ENCODE assay signal across 1 cellular context in the genomic region with DNA sequence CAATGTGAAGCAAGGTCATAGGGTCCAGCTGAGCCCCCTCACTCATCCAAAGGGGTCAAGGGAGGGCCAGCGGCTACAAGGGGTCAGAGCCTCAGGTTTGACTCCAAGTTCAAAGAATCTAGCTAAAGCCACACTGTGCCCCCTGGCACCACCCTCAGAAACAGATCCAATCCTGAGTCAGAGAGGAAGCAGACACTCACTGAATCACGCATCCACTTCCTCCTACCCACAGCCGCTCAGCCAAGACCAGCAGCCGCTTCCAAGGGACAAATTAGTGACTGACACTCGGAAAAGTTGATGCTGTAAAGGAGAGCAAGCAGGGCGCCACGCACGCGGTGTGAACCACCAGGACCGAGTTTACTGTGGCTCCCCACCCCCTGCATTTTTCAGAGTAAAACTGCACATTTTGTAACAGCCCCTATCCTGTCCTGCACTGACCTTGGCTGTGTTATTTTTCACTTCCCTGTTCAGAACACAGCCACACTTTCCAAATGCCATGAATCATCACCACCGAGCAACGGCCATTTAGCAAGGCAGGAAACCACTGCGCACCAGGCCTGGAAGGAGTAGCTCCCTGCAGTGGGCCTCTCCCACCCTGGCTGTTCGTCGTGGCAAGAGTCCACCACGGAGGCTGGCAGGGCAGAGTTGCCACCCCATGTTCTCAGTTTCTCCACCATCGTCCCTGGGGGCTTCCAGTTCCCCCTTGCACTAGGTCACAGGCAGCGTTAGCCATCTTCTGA.
TF ChIP-seq lines count a peak whose summit lies in the region.

No MANE protein-coding gene starts in this region.

TF ChIP-seq in K562, 482 proteins besides CTCF, POLR2A, EP300 and RAD21 (continued from another document and continues in another):
- TF ChIP-seq BRD4 (IDR thresholded peaks at IDR 0.05), result 0 out of 2 replicates have a peak, but pooled peaks have one; percentile 38
- no peak for TF ChIP-seq ZNF696 (CRISPR knock-in tag; conservative IDR thresholded peaks at IDR 0.05)
- peak; percentile 86 for TF ChIP-seq RNF2 (IDR thresholded peaks at IDR 0.05)
- peak; percentile 55 for TF ChIP-seq MEIS2 (IDR thresholded peaks at IDR 0.05; ENCODE audit: partially characterized antibody)
- TF ChIP-seq, protein P1, sequence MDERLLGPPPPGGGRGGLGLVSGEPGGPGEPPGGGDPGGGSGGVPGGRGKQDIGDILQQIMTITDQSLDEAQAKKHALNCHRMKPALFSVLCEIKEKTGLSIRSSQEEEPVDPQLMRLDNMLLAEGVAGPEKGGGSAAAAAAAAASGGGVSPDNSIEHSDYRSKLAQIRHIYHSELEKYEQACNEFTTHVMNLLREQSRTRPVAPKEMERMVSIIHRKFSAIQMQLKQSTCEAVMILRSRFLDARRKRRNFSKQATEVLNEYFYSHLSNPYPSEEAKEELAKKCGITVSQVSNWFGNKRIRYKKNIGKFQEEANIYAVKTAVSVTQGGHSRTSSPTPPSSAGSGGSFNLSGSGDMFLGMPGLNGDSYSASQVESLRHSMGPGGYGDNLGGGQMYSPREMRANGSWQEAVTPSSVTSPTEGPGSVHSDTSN (CRISPR knock-in tag; IDR thresholded peaks at IDR 0.05; ENCODE audit: low read depth), result no peak
- TF ChIP-seq, protein P1 (tag; conservative IDR thresholded peaks at IDR 0.05; ENCODE audit: low read depth), result peak; percentile 68
- TF ChIP-seq ZNF445 (CRISPR knock-in tag; IDR thresholded peaks at IDR 0.05; ENCODE audit: low read depth), result peak; percentile 81
- TF ChIP-seq MYBL2 (IDR thresholded peaks at IDR 0.05; ENCODE audit: low read depth), result no peak
- no peak for TF ChIP-seq MYBL2 (CRISPR knock-in tag; IDR thresholded peaks at IDR 0.05; ENCODE audit: borderline replicate concordance)
- TF ChIP-seq ADNP (tag; IDR thresholded peaks at IDR 0.05), result no peak; the same call in 1 of the 2 replicates
- TF ChIP-seq, protein P2, sequence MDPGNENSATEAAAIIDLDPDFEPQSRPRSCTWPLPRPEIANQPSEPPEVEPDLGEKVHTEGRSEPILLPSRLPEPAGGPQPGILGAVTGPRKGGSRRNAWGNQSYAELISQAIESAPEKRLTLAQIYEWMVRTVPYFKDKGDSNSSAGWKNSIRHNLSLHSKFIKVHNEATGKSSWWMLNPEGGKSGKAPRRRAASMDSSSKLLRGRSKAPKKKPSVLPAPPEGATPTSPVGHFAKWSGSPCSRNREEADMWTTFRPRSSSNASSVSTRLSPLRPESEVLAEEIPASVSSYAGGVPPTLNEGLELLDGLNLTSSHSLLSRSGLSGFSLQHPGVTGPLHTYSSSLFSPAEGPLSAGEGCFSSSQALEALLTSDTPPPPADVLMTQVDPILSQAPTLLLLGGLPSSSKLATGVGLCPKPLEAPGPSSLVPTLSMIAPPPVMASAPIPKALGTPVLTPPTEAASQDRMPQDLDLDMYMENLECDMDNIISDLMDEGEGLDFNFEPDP (CRISPR knock-in tag; IDR thresholded peaks at IDR 0.05), result no peak
- no peak for TF ChIP-seq SMARCB1 (IDR thresholded peaks at IDR 0.05; ENCODE audit: insufficient read length, low read depth)
- TF ChIP-seq ZNF444 (CRISPR knock-in tag; IDR thresholded peaks at IDR 0.05), result 0 out of 2 replicates have a peak, but pooled peaks have one; percentile 47
- 0 out of 2 replicates have a peak, but pooled peaks have one; percentile 11 for TF ChIP-seq GATAD2A (IDR thresholded peaks at IDR 0.05)
- TF ChIP-seq TFE3 (CRISPR knock-in tag; IDR thresholded peaks at IDR 0.05), result 0 out of 2 replicates have a peak, but pooled peaks have one; percentile 13
- peak; percentile 48; the same call in 1 of the 2 replicates for TF ChIP-seq ELF1 (tag; IDR thresholded peaks at IDR 0.05)
- no peak for TF ChIP-seq BRD9 (IDR thresholded peaks at IDR 0.05; ENCODE audit: low read depth, partially characterized antibody)
- no peak for TF ChIP-seq ZNF282 (CRISPR knock-in tag; IDR thresholded peaks at IDR 0.05)
- peak; percentile 74 for TF ChIP-seq HIVEP1 (CRISPR knock-in tag; IDR thresholded peaks at IDR 0.05)
- TF ChIP-seq SPI1 (IDR thresholded peaks at IDR 0.05; ENCODE audit: borderline replicate concordance, low read depth, low read length), result peak; percentile 85
- peak; percentile 12; the same call in 1 of the 2 replicates for TF ChIP-seq TEAD4 (IDR thresholded peaks at IDR 0.05; ENCODE audit: low read length)
- TF ChIP-seq TEAD4 (CRISPR knock-in tag; IDR thresholded peaks at IDR 0.05; ENCODE audit: borderline replicate concordance), result no peak
- TF ChIP-seq, protein P3, sequence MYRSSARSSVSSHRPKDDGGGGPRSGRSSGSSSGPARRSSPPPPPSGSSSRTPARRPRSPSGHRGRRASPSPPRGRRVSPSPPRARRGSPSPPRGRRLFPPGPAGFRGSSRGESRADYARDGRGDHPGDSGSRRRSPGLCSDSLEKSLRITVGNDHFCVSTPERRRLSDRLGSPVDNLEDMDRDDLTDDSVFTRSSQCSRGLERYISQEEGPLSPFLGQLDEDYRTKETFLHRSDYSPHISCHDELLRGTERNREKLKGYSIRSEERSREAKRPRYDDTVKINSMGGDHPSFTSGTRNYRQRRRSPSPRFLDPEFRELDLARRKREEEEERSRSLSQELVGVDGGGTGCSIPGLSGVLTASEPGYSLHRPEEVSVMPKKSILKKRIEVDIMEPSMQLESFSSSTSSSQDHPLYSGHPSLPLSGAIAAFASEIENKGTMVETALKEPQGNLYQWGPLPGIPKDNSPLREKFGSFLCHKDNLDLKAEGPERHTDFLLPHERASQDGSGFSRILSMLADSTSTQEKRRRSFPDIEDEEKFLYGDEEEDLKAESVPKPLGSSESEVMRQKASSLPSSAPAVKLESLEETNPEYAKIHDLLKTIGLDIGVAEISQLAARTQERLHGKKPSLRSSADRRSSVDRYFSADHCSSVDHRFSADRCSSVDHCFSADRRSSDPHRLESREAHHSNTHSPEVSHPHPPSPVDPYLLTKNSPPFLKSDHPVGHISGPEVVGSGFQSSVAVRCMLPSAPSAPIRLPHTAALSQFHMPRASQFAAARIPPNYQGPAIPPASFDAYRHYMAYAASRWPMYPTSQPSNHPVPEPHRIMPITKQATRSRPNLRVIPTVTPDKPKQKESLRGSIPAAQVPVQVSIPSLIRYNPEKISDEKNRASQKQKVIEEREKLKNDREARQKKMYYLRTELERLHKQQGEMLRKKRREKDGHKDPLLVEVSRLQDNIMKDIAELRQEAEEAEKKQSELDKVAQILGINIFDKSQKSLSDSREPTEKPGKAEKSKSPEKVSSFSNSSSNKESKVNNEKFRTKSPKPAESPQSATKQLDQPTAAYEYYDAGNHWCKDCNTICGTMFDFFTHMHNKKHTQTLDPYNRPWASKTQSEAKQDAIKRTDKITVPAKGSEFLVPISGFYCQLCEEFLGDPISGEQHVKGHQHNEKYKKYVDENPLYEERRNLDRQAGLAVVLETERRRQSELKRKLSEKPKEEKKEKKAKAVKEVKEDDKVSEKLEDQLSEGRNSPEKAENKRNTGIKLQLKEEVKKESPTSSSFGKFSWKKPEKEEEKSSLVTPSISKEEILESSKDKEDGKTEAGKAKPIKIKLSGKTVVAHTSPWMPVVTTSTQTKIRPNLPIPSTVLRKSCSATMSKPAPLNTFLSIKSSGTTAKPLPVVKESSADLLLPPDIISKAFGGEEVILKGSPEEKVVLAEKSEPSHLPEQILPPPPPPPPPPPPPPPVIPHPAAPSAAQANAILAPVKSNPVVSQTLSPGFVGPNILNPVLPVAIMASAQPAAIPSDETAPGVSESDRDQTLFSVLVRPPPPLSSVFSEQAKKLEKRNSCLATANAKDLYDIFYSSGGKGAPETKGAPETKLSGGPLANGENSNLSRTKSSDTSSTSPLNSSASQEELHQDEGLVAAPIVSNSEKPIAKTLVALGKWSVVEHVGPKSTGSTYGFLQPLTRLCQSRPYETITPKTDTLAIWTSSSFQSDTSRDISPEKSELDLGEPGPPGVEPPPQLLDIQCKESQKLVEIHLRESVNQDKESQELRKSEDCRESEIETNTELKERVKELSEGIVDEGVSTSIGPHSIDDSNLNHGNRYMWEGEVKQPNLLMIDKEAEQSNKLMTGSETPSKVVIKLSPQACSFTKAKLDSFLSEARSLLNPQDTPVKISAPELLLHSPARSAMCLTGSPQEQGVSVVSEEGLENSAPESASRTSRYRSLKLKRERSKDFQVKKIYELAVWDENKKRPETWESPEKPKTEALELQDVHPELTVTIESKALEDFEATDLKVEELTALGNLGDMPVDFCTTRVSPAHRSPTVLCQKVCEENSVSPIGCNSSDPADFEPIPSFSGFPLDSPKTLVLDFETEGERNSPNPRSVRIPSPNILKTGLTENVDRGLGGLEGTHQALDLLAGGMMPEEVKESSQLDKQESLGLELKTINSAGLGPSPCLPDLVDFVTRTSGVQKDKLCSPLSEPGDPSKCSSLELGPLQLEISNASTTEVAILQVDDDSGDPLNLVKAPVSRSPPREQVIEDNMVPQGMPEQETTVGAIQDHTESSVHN (IDR thresholded peaks at IDR 0.05; ENCODE audit: borderline replicate concordance in 1 of 2, low read depth in 1 of 2), result no peak
- TF ChIP-seq ZNF140 (CRISPR knock-in tag; IDR thresholded peaks at IDR 0.05), result 0 out of 2 replicates have a peak, but pooled peaks have one; percentile 32
- no peak for TF ChIP-seq ID3 (CRISPR knock-in tag; IDR thresholded peaks at IDR 0.05)
- peak; percentile 89 for TF ChIP-seq ID3 (tag; IDR thresholded peaks at IDR 0.05)
- TF ChIP-seq, protein P4, sequence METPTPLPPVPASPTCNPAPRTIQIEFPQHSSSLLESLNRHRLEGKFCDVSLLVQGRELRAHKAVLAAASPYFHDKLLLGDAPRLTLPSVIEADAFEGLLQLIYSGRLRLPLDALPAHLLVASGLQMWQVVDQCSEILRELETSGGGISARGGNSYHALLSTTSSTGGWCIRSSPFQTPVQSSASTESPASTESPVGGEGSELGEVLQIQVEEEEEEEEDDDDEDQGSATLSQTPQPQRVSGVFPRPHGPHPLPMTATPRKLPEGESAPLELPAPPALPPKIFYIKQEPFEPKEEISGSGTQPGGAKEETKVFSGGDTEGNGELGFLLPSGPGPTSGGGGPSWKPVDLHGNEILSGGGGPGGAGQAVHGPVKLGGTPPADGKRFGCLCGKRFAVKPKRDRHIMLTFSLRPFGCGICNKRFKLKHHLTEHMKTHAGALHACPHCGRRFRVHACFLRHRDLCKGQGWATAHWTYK (CRISPR knock-in tag; IDR thresholded peaks at IDR 0.05), result peak; percentile 65
- peak; percentile 72 for TF ChIP-seq ZBTB17 (CRISPR knock-in tag; IDR thresholded peaks at IDR 0.05)
- peak; percentile 88 for TF ChIP-seq MAX (CRISPR knock-in tag; IDR thresholded peaks at IDR 0.05)
- TF ChIP-seq FOS (IDR thresholded peaks at IDR 0.05; ENCODE audit: extremely low read depth, insufficient read length), result peak; percentile 31
- TF ChIP-seq, protein P5, sequence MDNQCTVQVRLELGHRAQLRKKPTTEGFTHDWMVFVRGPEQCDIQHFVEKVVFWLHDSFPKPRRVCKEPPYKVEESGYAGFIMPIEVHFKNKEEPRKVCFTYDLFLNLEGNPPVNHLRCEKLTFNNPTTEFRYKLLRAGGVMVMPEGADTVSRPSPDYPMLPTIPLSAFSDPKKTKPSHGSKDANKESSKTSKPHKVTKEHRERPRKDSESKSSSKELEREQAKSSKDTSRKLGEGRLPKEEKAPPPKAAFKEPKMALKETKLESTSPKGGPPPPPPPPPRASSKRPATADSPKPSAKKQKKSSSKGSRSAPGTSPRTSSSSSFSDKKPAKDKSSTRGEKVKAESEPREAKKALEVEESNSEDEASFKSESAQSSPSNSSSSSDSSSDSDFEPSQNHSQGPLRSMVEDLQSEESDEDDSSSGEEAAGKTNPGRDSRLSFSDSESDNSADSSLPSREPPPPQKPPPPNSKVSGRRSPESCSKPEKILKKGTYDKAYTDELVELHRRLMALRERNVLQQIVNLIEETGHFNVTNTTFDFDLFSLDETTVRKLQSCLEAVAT (IDR thresholded peaks at IDR 0.05), result 0 out of 4 replicates have a peak, but pooled peaks of 1 of the 2 experiments have one; percentile 45
- no peak for TF ChIP-seq HNRNPUL1 (IDR thresholded peaks at IDR 0.05; ENCODE audit: low read length)
- no peak for TF ChIP-seq SREBF1 (IDR thresholded peaks at IDR 0.05; ENCODE audit: borderline replicate concordance, low read depth, low read length)
- 0 out of 2 replicates have a peak, but pooled peaks have one; percentile 54 for TF ChIP-seq ZNF586 (CRISPR knock-in tag; conservative IDR thresholded peaks at IDR 0.05)
- peak; percentile 36 for TF ChIP-seq KDM5B (IDR thresholded peaks at IDR 0.05; ENCODE audit: insufficient replicate concordance, low read depth, low read length)
- peak; percentile 51; the same call in 1 of the 2 replicates for TF ChIP-seq ATF4 (CRISPR knock-in tag; IDR thresholded peaks at IDR 0.05)
- peak in 1 of 2 experiments; percentile 53; a peak in 1 of 3 replicates for TF ChIP-seq CBX3 (IDR thresholded peaks at IDR 0.05; ENCODE audit: borderline replicate concordance in 1 of 2, low read length in 2 of 2)
- peak; percentile 0; the same call in 1 of the 2 replicates for TF ChIP-seq XRCC5 (IDR thresholded peaks at IDR 0.05; ENCODE audit: low read depth, low read length)
- TF ChIP-seq C11orf30 (IDR thresholded peaks at IDR 0.05; ENCODE audit: low read depth), result peak; percentile 56; the same call in 1 of the 2 replicates
- TF ChIP-seq SREBF2 (CRISPR knock-in tag; IDR thresholded peaks at IDR 0.05), result no peak
